In genomic region chr7:107661081-107661864, GRCh38 we compare ENCODE assay signal across 1 cellular context.
TF ChIP-seq lines count a peak whose summit lies in the region.

No MANE protein-coding gene starts in this region.

TF ChIP-seq in HEK293, 187 proteins besides CTCF, POLR2A, EP300 and RAD21 (continued from another document and continues in another):
- TF ChIP-seq, protein P1, sequence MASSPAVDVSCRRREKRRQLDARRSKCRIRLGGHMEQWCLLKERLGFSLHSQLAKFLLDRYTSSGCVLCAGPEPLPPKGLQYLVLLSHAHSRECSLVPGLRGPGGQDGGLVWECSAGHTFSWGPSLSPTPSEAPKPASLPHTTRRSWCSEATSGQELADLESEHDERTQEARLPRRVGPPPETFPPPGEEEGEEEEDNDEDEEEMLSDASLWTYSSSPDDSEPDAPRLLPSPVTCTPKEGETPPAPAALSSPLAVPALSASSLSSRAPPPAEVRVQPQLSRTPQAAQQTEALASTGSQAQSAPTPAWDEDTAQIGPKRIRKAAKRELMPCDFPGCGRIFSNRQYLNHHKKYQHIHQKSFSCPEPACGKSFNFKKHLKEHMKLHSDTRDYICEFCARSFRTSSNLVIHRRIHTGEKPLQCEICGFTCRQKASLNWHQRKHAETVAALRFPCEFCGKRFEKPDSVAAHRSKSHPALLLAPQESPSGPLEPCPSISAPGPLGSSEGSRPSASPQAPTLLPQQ (tag by site-specific recombination; IDR thresholded peaks at IDR 0.05) = 0 out of 2 replicates have a peak, but pooled peaks have one; percentile 41
- TF ChIP-seq KLF16 (tag by site-specific recombination; IDR thresholded peaks at IDR 0.05) = peak; percentile 48; the same call in 1 of the 2 replicates
- TF ChIP-seq, protein P2, sequence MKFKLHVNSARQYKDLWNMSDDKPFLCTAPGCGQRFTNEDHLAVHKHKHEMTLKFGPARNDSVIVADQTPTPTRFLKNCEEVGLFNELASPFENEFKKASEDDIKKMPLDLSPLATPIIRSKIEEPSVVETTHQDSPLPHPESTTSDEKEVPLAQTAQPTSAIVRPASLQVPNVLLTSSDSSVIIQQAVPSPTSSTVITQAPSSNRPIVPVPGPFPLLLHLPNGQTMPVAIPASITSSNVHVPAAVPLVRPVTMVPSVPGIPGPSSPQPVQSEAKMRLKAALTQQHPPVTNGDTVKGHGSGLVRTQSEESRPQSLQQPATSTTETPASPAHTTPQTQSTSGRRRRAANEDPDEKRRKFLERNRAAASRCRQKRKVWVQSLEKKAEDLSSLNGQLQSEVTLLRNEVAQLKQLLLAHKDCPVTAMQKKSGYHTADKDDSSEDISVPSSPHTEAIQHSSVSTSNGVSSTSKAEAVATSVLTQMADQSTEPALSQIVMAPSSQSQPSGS (tag by site-specific recombination; IDR thresholded peaks at IDR 0.05; ENCODE audit: low read depth) = no peak
- TF ChIP-seq ZNF112 (tag by site-specific recombination; IDR thresholded peaks at IDR 0.05) = no peak
- no peak for TF ChIP-seq BCL11B (tag by site-specific recombination; IDR thresholded peaks at IDR 0.05; ENCODE audit: low read depth)
- TF ChIP-seq PATZ1 (tag by site-specific recombination; IDR thresholded peaks at IDR 0.05) = no peak
- TF ChIP-seq GLIS2 (tag by site-specific recombination; IDR thresholded peaks at IDR 0.05) = peak; percentile 83
- TF ChIP-seq ZNF274 (IDR thresholded peaks at IDR 0.05; ENCODE audit: low read length) = no peak
- TF ChIP-seq ZNF274 (tag by site-specific recombination; IDR thresholded peaks at IDR 0.05; ENCODE audit: borderline replicate concordance) = no peak
- no peak for TF ChIP-seq ZNF292 (tag by site-specific recombination; IDR thresholded peaks at IDR 0.05; ENCODE audit: borderline replicate concordance, low read depth)
- TF ChIP-seq ZNF350 (tag by site-specific recombination; IDR thresholded peaks at IDR 0.05) = no peak
- no peak for TF ChIP-seq ZNF621 (tag by site-specific recombination; IDR thresholded peaks at IDR 0.05)
- TF ChIP-seq ZNF121 (tag by site-specific recombination; IDR thresholded peaks at IDR 0.05) = peak; percentile 44; the same call in 1 of the 2 replicates
- no peak for TF ChIP-seq KLF8 (tag by site-specific recombination; IDR thresholded peaks at IDR 0.05)
- TF ChIP-seq TCF7L2 (IDR thresholded peaks at IDR 0.05; ENCODE audit: borderline replicate concordance, low read depth, low read length) = no peak
- peak; percentile 72; the same call in 1 of the 2 replicates for TF ChIP-seq ZNF777 (tag by site-specific recombination; IDR thresholded peaks at IDR 0.05; ENCODE audit: borderline replicate concordance)
- TF ChIP-seq, protein P3, sequence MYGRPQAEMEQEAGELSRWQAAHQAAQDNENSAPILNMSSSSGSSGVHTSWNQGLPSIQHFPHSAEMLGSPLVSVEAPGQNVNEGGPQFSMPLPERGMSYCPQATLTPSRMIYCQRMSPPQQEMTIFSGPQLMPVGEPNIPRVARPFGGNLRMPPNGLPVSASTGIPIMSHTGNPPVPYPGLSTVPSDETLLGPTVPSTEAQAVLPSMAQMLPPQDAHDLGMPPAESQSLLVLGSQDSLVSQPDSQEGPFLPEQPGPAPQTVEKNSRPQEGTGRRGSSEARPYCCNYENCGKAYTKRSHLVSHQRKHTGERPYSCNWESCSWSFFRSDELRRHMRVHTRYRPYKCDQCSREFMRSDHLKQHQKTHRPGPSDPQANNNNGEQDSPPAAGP (tag by site-specific recombination; IDR thresholded peaks at IDR 0.05) = no peak
- no peak for TF ChIP-seq ZNF677 (tag by site-specific recombination; IDR thresholded peaks at IDR 0.05)
- TF ChIP-seq ZFP41 (tag by site-specific recombination; IDR thresholded peaks at IDR 0.05; ENCODE audit: borderline replicate concordance) = no peak
- peak; percentile 40; the same call in 1 of the 2 replicates for TF ChIP-seq YY1 (tag by site-specific recombination; IDR thresholded peaks at IDR 0.05)
- no peak for TF ChIP-seq WT1 (tag by site-specific recombination; IDR thresholded peaks at IDR 0.05)
- TF ChIP-seq, protein P4, sequence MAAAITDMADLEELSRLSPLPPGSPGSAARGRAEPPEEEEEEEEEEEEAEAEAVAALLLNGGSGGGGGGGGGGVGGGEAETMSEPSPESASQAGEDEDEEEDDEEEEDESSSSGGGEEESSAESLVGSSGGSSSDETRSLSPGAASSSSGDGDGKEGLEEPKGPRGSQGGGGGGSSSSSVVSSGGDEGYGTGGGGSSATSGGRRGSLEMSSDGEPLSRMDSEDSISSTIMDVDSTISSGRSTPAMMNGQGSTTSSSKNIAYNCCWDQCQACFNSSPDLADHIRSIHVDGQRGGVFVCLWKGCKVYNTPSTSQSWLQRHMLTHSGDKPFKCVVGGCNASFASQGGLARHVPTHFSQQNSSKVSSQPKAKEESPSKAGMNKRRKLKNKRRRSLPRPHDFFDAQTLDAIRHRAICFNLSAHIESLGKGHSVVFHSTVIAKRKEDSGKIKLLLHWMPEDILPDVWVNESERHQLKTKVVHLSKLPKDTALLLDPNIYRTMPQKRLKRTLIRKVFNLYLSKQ (tag by site-specific recombination; IDR thresholded peaks at IDR 0.05; ENCODE audit: borderline replicate concordance) = no peak
- no peak for TF ChIP-seq ZNF629 (tag by site-specific recombination; IDR thresholded peaks at IDR 0.05)
- no peak for TF ChIP-seq ZNF670 (tag by site-specific recombination; IDR thresholded peaks at IDR 0.05; ENCODE audit: low read depth)
- TF ChIP-seq YY2 (tag by site-specific recombination; IDR thresholded peaks at IDR 0.05) = no peak
- TF ChIP-seq EGR2 (tag by site-specific recombination; IDR thresholded peaks at IDR 0.05; ENCODE audit: low read depth) = no peak
- no peak for TF ChIP-seq ZNF596 (tag by site-specific recombination; IDR thresholded peaks at IDR 0.05)
- TF ChIP-seq ZNF324 (tag by site-specific recombination; IDR thresholded peaks at IDR 0.05) = peak; percentile 26; the same call in 1 of the 2 replicates
- no peak for TF ChIP-seq PRDM10 (tag by site-specific recombination; IDR thresholded peaks at IDR 0.05)
- no peak for TF ChIP-seq OVOL3 (tag by site-specific recombination; IDR thresholded peaks at IDR 0.05)
- TF ChIP-seq ZNF660 (tag by site-specific recombination; IDR thresholded peaks at IDR 0.05) = peak; percentile 67; the same call in 1 of the 2 replicates
- no peak for TF ChIP-seq ZNF433 (tag by site-specific recombination; IDR thresholded peaks at IDR 0.05; ENCODE audit: low read depth)
- TF ChIP-seq ZNF132 (tag by site-specific recombination; IDR thresholded peaks at IDR 0.05; ENCODE audit: borderline replicate concordance) = no peak
- peak; percentile 77 for TF ChIP-seq ZFP37 (tag by site-specific recombination; IDR thresholded peaks at IDR 0.05)
- TF ChIP-seq ZNF521 (tag by site-specific recombination; IDR thresholded peaks at IDR 0.05) = no peak
- peak; percentile 87 for TF ChIP-seq ZNF501 (tag by site-specific recombination; IDR thresholded peaks at IDR 0.05)
- peak; percentile 68; the same call in 1 of the 2 replicates for TF ChIP-seq ZNF394 (tag by site-specific recombination; IDR thresholded peaks at IDR 0.05; ENCODE audit: borderline replicate concordance)
- TF ChIP-seq ZNF707 (tag by site-specific recombination; IDR thresholded peaks at IDR 0.05) = no peak
- no peak for TF ChIP-seq ZNF529 (tag by site-specific recombination; IDR thresholded peaks at IDR 0.05; ENCODE audit: insufficient replicate concordance)
- TF ChIP-seq SCRT2 (tag by site-specific recombination; IDR thresholded peaks at IDR 0.05) = peak; percentile 97
- TF ChIP-seq, protein P5, sequence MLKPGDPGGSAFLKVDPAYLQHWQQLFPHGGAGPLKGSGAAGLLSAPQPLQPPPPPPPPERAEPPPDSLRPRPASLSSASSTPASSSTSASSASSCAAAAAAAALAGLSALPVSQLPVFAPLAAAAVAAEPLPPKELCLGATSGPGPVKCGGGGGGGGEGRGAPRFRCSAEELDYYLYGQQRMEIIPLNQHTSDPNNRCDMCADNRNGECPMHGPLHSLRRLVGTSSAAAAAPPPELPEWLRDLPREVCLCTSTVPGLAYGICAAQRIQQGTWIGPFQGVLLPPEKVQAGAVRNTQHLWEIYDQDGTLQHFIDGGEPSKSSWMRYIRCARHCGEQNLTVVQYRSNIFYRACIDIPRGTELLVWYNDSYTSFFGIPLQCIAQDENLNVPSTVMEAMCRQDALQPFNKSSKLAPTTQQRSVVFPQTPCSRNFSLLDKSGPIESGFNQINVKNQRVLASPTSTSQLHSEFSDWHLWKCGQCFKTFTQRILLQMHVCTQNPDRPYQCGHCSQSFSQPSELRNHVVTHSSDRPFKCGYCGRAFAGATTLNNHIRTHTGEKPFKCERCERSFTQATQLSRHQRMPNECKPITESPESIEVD (tag by site-specific recombination; IDR thresholded peaks at IDR 0.05) = no peak
- peak; percentile 82 for TF ChIP-seq ZBTB26 (tag by site-specific recombination; optimal IDR thresholded peaks at IDR 0.05)
- TF ChIP-seq, protein P6, sequence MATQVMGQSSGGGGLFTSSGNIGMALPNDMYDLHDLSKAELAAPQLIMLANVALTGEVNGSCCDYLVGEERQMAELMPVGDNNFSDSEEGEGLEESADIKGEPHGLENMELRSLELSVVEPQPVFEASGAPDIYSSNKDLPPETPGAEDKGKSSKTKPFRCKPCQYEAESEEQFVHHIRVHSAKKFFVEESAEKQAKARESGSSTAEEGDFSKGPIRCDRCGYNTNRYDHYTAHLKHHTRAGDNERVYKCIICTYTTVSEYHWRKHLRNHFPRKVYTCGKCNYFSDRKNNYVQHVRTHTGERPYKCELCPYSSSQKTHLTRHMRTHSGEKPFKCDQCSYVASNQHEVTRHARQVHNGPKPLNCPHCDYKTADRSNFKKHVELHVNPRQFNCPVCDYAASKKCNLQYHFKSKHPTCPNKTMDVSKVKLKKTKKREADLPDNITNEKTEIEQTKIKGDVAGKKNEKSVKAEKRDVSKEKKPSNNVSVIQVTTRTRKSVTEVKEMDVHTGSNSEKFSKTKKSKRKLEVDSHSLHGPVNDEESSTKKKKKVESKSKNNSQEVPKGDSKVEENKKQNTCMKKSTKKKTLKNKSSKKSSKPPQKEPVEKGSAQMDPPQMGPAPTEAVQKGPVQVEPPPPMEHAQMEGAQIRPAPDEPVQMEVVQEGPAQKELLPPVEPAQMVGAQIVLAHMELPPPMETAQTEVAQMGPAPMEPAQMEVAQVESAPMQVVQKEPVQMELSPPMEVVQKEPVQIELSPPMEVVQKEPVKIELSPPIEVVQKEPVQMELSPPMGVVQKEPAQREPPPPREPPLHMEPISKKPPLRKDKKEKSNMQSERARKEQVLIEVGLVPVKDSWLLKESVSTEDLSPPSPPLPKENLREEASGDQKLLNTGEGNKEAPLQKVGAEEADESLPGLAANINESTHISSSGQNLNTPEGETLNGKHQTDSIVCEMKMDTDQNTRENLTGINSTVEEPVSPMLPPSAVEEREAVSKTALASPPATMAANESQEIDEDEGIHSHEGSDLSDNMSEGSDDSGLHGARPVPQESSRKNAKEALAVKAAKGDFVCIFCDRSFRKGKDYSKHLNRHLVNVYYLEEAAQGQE (tag by site-specific recombination; IDR thresholded peaks at IDR 0.05) = peak; percentile 83
- TF ChIP-seq ZNF48 (tag by site-specific recombination; IDR thresholded peaks at IDR 0.05) = no peak
- TF ChIP-seq HOXC10 (CRISPR knock-in tag; IDR thresholded peaks at IDR 0.05) = no peak
- peak; percentile 95 for TF ChIP-seq ZNF600 (tag by site-specific recombination; IDR thresholded peaks at IDR 0.05)
- TF ChIP-seq ZNF610 (tag by site-specific recombination; IDR thresholded peaks at IDR 0.05; ENCODE audit: borderline replicate concordance) = peak; percentile 82; the same call in 1 of the 2 replicates
- no peak for TF ChIP-seq ZBTB21 (tag by site-specific recombination; IDR thresholded peaks at IDR 0.05)
- TF ChIP-seq ZNF146 (tag by site-specific recombination; IDR thresholded peaks at IDR 0.05) = no peak
- TF ChIP-seq ZNF248 (tag by site-specific recombination; IDR thresholded peaks at IDR 0.05) = no peak
- no peak for TF ChIP-seq ZNF404 (tag by site-specific recombination; IDR thresholded peaks at IDR 0.05)
